Comparison of ENCODE assay signal across 8 cellular contexts in genomic region chr4:3075652-3075981, GRCh38. TPM values are rescaled to one million over a fixed set of nuclear protein-coding genes. Genes with fewer than 3 reads are reported as not detected.
A peak's percentile ranks its signal among the peaks of the same experiment; 100 is the strongest.
DNase-seq lines count a peak whose midpoint lies in the region; ATAC-seq and TF ChIP-seq lines count a peak whose summit lies in the region.

No MANE protein-coding gene starts in this region.

- H3K4me3 ChIP-seq in gastroesophageal sphincter = peak overlapping the region; percentile 57 to 68
- H3K4me3 ChIP-seq in skin epidermis = peak overlapping the region; percentile 69 to 95 (median 79)

- no peak for TF ChIP-seq EP300 in gastroesophageal sphincter (IDR thresholded peaks at IDR 0.05)

- H3K36me3 ChIP-seq in gastroesophageal sphincter = no peaks in the 10 kb centered on the region

- H3K4me1 ChIP-seq in gastroesophageal sphincter = peaks cover 0 to 60% (median 10%) of the 10 kb centered on the region in 3 donors

- no peaks in the 10 kb centered on the region for H3K9me3 Mint-ChIP-seq in T-helper 2 cell treated with Interferon-gamma antibody and Interleukin-4, amounts not matched to agents 5 μg/mL and 100 μg/mL, for 36 hours

- H3K4me3 Mint-ChIP-seq in T-helper 2 cell treated with Interferon-gamma antibody and Interleukin-4, amounts not matched to agents 5 μg/mL and 100 μg/mL, for 36 hours = peak overlapping the region; percentile 87

- peak overlapping the region in 3 of 4 donors; percentile 88 to 97 (median 91) for H3K27ac ChIP-seq in gastroesophageal sphincter
- H3K27ac ChIP-seq in skin epidermis = peak overlapping the region in 19 of 21 experiments; percentile 46 to 94 (median 88)

- peak; percentile 63 for TF ChIP-seq POLR2A in GM19099 (IDR thresholded peaks at IDR 0.05; ENCODE audit: extremely low read depth, insufficient read length, low read depth)
- no peak for TF ChIP-seq POLR2A in gastroesophageal sphincter (IDR thresholded peaks at IDR 0.05)

- no peak for DNase-seq in T-helper 2 cell treated with Interferon-gamma antibody and Interleukin-4, amounts not matched to agents 5 μg/mL and 100 μg/mL, for 36 hours (ENCODE audit: low spot score)
- DNase-seq in NCI-H146 treated with DMSO at 0.1 percent for 48 hours (lab: John Stamatoyannopoulos, UW; ENCODE audit: unreplicated experiment) (no peak), GF-D8 (lab: John Stamatoyannopoulos, UW) (no peak)
- no peak for DNase-seq in stimulated activated CD4-positive, alpha-beta T cell treated with anti-CD3 and anti-CD28 coated beads, Interleukin-15, amount 100 ng/mL, for 24 hours

- peaks cover 2% of the 10 kb centered on the region for H3K36me3 Mint-ChIP-seq in T-helper 2 cell treated with Interferon-gamma antibody and Interleukin-4, amounts not matched to agents 5 μg/mL and 100 μg/mL, for 36 hours (ENCODE audit: low read depth)

- peaks cover 23% of the 10 kb centered on the region for H3K4me1 Mint-ChIP-seq in T-helper 2 cell treated with Interferon-gamma antibody and Interleukin-4, amounts not matched to agents 5 μg/mL and 100 μg/mL, for 36 hours (ENCODE audit: low read depth)

- H3K27ac Mint-ChIP-seq in T-helper 2 cell treated with Interferon-gamma antibody and Interleukin-4, amounts not matched to agents 5 μg/mL and 100 μg/mL, for 36 hours = peak overlapping the region; percentile 89

- no peaks in the 10 kb centered on the region for H3K27me3 Mint-ChIP-seq in T-helper 2 cell treated with Interferon-gamma antibody and Interleukin-4, amounts not matched to agents 5 μg/mL and 100 μg/mL, for 36 hours (ENCODE audit: low read depth)

- 0% methylated on average over 1 to 5 of the region's 8 CpGs for WGBS in gastroesophageal sphincter (ENCODE audit: low coverage in 1 of 2), 2 donors

- TF ChIP-seq CTCF in gastroesophageal sphincter (IDR thresholded peaks at IDR 0.05) = no peak

- no peaks in the 10 kb centered on the region for H3K27me3 ChIP-seq in gastroesophageal sphincter

- ATAC-seq in gastroesophageal sphincter = no peak
- no peak for ATAC-seq in GM21528 (IDR thresholded peaks at IDR 0.05; ENCODE audit: low FRiP score, unreplicated experiment)

- H3K9me3 ChIP-seq in gastroesophageal sphincter = no peaks in the 10 kb centered on the region

RNA-seq across cellular contexts. Expression of gene HTT, which starts 1.1 kb away (rescaled TPM):
- total RNA-seq in gastroesophageal sphincter = 10 to 100 TPM; 31.1 to 48.6 (median 43.0) TPM

RNA-seq across cellular contexts. Expression of gene HTT-AS, which starts 1.3 kb away (rescaled TPM):
- not detected for total RNA-seq in gastroesophageal sphincter
